In the genomic region with DNA sequence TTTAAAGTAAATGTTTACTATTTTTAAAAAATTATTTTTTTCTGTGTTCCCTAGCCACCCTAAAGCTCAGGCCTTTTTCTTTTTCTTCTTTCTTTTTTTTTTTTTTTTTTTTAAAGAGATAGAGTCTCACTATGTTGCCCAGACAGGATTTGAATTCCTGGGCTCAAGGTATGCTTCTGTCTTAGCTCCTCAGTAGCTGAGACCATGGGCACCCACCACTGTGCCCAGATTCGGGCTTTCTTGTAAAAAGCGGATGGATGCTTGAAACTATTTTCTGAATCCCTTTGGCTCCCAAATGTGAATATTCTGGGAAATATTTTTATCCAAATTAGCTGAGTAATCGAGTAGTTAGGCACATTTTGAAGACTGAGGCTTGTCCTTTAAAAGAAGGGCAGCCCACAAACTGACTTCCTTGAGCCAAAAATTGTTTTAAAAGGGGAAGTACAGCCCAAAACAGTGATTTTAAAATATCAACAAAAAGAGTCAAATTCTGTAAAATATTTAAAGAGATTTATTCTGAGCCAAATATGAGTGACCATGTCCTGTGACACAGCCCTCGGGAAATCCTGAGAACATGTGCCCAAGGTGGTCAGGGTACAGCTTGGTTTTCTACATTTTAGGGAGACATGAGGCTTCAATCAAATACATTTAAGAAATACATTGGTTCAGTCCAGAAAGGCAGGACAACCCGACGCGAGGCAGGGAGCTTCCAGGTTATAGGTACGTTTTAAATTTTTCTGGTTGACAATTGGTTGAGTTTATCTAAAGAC, we compare ENCODE assay signal across 1 cellular context.
TF ChIP-seq lines count a peak whose summit lies in the region.

No MANE protein-coding gene starts in this region.

TF ChIP-seq in HepG2, 621 proteins besides CTCF, POLR2A, EP300 and RAD21 (continued from another document):
- TF ChIP-seq, protein P1, sequence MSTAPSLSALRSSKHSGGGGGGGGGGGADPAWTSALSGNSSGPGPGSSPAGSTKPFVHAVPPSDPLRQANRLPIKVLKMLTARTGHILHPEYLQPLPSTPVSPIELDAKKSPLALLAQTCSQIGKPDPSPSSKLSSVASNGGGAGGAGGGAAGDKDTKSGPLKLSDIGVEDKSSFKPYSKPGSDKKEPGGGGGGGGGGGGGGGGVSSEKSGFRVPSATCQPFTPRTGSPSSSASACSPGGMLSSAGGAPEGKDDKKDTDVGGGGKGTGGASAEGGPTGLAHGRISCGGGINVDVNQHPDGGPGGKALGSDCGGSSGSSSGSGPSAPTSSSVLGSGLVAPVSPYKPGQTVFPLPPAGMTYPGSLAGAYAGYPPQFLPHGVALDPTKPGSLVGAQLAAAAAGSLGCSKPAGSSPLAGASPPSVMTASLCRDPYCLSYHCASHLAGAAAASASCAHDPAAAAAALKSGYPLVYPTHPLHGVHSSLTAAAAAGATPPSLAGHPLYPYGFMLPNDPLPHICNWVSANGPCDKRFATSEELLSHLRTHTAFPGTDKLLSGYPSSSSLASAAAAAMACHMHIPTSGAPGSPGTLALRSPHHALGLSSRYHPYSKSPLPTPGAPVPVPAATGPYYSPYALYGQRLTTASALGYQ (CRISPR knock-in tag; IDR thresholded peaks at IDR 0.05), result no peak
- TF ChIP-seq SP140L (CRISPR knock-in tag; IDR thresholded peaks at IDR 0.05; ENCODE audit: borderline replicate concordance), result no peak
- TF ChIP-seq ZNF143 (CRISPR knock-in tag; IDR thresholded peaks at IDR 0.05), result no peak
- no peak for TF ChIP-seq PAF1 (CRISPR knock-in tag; IDR thresholded peaks at IDR 0.05)
- TF ChIP-seq SMYD3 (CRISPR knock-in tag; IDR thresholded peaks at IDR 0.05), result no peak
